Comparison of ENCODE assay signal across 18 cellular contexts in the genomic region with DNA sequence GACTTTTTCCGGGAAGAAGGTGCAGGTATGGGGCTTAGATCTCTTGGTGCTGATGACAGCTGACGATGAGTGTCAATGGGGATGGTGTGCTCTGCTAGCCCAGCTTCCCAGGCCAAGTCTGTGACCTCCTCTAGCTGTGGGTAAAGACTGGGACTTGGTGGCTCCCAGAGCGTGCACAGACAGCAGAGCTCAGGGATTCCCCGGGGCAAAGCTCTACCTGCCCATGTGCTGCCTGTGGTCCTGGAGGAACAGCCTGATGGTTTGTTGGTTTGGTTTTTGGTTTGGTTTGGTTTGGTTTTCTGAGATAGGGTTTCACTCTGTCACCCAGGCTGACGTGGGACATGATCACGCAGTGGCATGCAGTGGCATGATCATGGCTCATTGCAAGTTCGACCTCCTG. TPM values are rescaled to one million over a fixed set of nuclear protein-coding genes. Genes with fewer than 3 reads are reported as not detected.
DNase-seq lines count a peak whose midpoint lies in the region; ATAC-seq and TF ChIP-seq lines count a peak whose summit lies in the region.
"Had no signal": no experiment of that assay in that cellular context is flagged by ENCODE, and none has a peak within 500 bp of the region (broad histone marks: within the 10 kb centered on the region; RNA-seq: fewer than 3 reads in every experiment).

No MANE protein-coding gene starts in this region.

- CTCF ChIA-PET in activated CD8-positive, alpha-beta memory T cell treated with anti-CD3 and anti-CD28 coated beads, Interleukin-2, amount 10 ng/mL, durations not matched to agents 7 days and 5 days (lab: Charles Lee) = interaction anchor here (0.9 to 5.1 kb wide), 3 partner anchors 9 to 84 kb away, joined by 3 to 21 read pairs (median 7); no protein-coding TSS in a partner anchor

- no peak overlapping the region for H3K4me3 ChIP-seq in testis
- H3K4me3 ChIP-seq: A549, GM23248, MG63 had no signal

- H3K27me3 ChIP-seq in testis = no peaks in the 10 kb centered on the region

- no peak for ATAC-seq in left ventricle myocardium superior
- no peak for ATAC-seq in activated CD8-positive, alpha-beta memory T cell treated with anti-CD3 and anti-CD28 coated beads, Interleukin-2, amount 10 ng/mL, durations not matched to agents 7 days and 5 days
- no peak for ATAC-seq in GM18907 (IDR thresholded peaks at IDR 0.05; ENCODE audit: unreplicated experiment)
- ATAC-seq in HG03196 (IDR thresholded peaks at IDR 0.05; ENCODE audit: unreplicated experiment) = no peak
- ATAC-seq: A549, PC-3 had no signal

- TF ChIP-seq CTCF in testis (IDR thresholded peaks at IDR 0.05) = no peak

- peaks cover 31% of the 10 kb centered on the region for H3K27me3 Mint-ChIP-seq in activated CD8-positive, alpha-beta memory T cell treated with anti-CD3 and anti-CD28 coated beads, Interleukin-2, amount 10 ng/mL, durations not matched to agents 7 days and 5 days
- H3K27me3 Mint-ChIP-seq in immature natural killer cell (ENCODE audit: low read depth in 3 of 3) = peaks cover 6 to 15% (median 8%) of the 10 kb centered on the region in 3 donors

- no peak for TF ChIP-seq POLR2A in testis (IDR thresholded peaks at IDR 0.05)

- no peak overlapping the region for H3K27ac ChIP-seq in testis
- H3K27ac ChIP-seq: A549, GM23248 had no signal

- H3K36me3 Mint-ChIP-seq in activated CD8-positive, alpha-beta memory T cell treated with anti-CD3 and anti-CD28 coated beads, Interleukin-2, amount 10 ng/mL, durations not matched to agents 7 days and 5 days = no peaks in the 10 kb centered on the region
- no peaks in the 10 kb centered on the region for H3K36me3 Mint-ChIP-seq in immature natural killer cell
- H3K36me3 Mint-ChIP-seq: CD14-positive monocyte had no signal

- 85 to 92% methylated on average over 7 of the region's 7 CpGs for WGBS in testis, 2 donors

- no peaks in the 10 kb centered on the region for H3K36me3 ChIP-seq in testis (ENCODE audit: low read depth, missing control alignments)
- H3K36me3 ChIP-seq: MG63 had no signal

- no peaks in the 10 kb centered on the region for H3K9me3 Mint-ChIP-seq in activated CD8-positive, alpha-beta memory T cell treated with anti-CD3 and anti-CD28 coated beads, Interleukin-2, amount 10 ng/mL, durations not matched to agents 7 days and 5 days (ENCODE audit: low read depth)
- no peaks in the 10 kb centered on the region for H3K9me3 Mint-ChIP-seq in immature natural killer cell
- H3K9me3 Mint-ChIP-seq: CD14-positive monocyte, HFFc6 had no signal

- H3K4me1 ChIP-seq in testis = no peaks in the 10 kb centered on the region
- H3K4me1 ChIP-seq: A549 had no signal

- H3K27ac Mint-ChIP-seq in activated CD8-positive, alpha-beta memory T cell treated with anti-CD3 and anti-CD28 coated beads, Interleukin-2, amount 10 ng/mL, durations not matched to agents 7 days and 5 days = no peak overlapping the region
- no peak overlapping the region for H3K27ac Mint-ChIP-seq in immature natural killer cell
- H3K27ac Mint-ChIP-seq: CD14-positive monocyte, HFFc6 had no signal

- intact Hi-C loops in cardiac septum (cut with DNase I) (no loop called here), left ventricle myocardium superior (cut with micrococcal nuclease) (no loop called here), testis (cut with DNase I; ENCODE audit: low total_unique reads) (no loop called here)

- no peak overlapping the region for H3K4me3 Mint-ChIP-seq in activated CD8-positive, alpha-beta memory T cell treated with anti-CD3 and anti-CD28 coated beads, Interleukin-2, amount 10 ng/mL, durations not matched to agents 7 days and 5 days
- H3K4me3 Mint-ChIP-seq in immature natural killer cell = no peak overlapping the region
- H3K4me3 Mint-ChIP-seq: HFFc6 had no signal

- peaks cover 26% of the 10 kb centered on the region for H3K4me1 Mint-ChIP-seq in activated CD8-positive, alpha-beta memory T cell treated with anti-CD3 and anti-CD28 coated beads, Interleukin-2, amount 10 ng/mL, durations not matched to agents 7 days and 5 days
- H3K4me1 Mint-ChIP-seq in immature natural killer cell = peaks cover 11 to 13% of the 10 kb centered on the region in 2 donors

- peak; percentile 10 for DNase-seq in cardiac septum (ENCODE audit: low spot score)
- DNase-seq in left ventricle myocardium superior = no peak
- peak; percentile 35 for DNase-seq in activated CD8-positive, alpha-beta memory T cell treated with anti-CD3 and anti-CD28 coated beads, Interleukin-2, amount 10 ng/mL, durations not matched to agents 7 days and 5 days
- peak; percentile 4 for DNase-seq in iPS-NIHi7 (ENCODE audit: extremely low spot score)
- DNase-seq in testis = peak; percentile 3
- DNase-seq in immature natural killer cell = no peak
- DNase-seq: COR-L47, GM23248, HFFc6, MG63, NCI-H1092 treated with DMSO at 0.1 percent for 48 hours, NCI-H1694, NCI-H446, PC-3 had no signal

- H3K9me3 ChIP-seq in testis = no peaks in the 10 kb centered on the region
- H3K9me3 ChIP-seq: A549, MG63 had no signal

RNA-seq across cellular contexts. Expression of a gene that starts 19.2 kb away (rescaled TPM):
- total RNA-seq in cardiac septum = 0.43 TPM
- total RNA-seq in left ventricle myocardium superior = not detected
- total RNA-seq in activated CD8-positive, alpha-beta memory T cell treated with anti-CD3 and anti-CD28 coated beads, Interleukin-2, amount 10 ng/mL, durations not matched to agents 7 days and 5 days = not detected
- 1 to 10 TPM; 1.7 to 2.9 TPM for total RNA-seq in testis
- polyA plus RNA-seq in testis (ENCODE audit: insufficient read depth, low read depth, low replicate concordance) = not detected
- polyA plus RNA-seq in immature natural killer cell = not detected
- total RNA-seq: GM23248, PC-3 had no signal
- polyA plus RNA-seq: CD14-positive monocyte had no signal

RNA-seq across cellular contexts. Expression of a gene that starts 23.5 kb away (rescaled TPM):
- total RNA-seq in cardiac septum = 0.38 TPM
- total RNA-seq in left ventricle myocardium superior = 0.92 TPM
- total RNA-seq in activated CD8-positive, alpha-beta memory T cell treated with anti-CD3 and anti-CD28 coated beads, Interleukin-2, amount 10 ng/mL, durations not matched to agents 7 days and 5 days = not detected
- 10 to 100 TPM; 10.6 to 36.3 TPM for total RNA-seq in testis
- polyA plus RNA-seq in testis (ENCODE audit: insufficient read depth, low read depth, low replicate concordance) = 52.2 TPM
- polyA plus RNA-seq in immature natural killer cell = under 1 TPM; 0.18 to 0.51 (median 0.30) TPM
- total RNA-seq: GM23248, PC-3 had no signal
- polyA plus RNA-seq: A549, CD14-positive monocyte had no signal

RNA-seq across cellular contexts. Expression of a gene that starts 39.8 kb away (rescaled TPM):
- total RNA-seq in cardiac septum (46.1 TPM), left ventricle myocardium superior (50.4 TPM), testis (10 to 100 TPM; 39.0 to 40.7 TPM)
- 10 to 100 TPM; 39.2 to 58.1 TPM for total RNA-seq in activated CD8-positive, alpha-beta memory T cell treated with anti-CD3 and anti-CD28 coated beads, Interleukin-2, amount 10 ng/mL, durations not matched to agents 7 days and 5 days
- polyA plus RNA-seq in testis (ENCODE audit: insufficient read depth, low read depth, low replicate concordance) (133 TPM), immature natural killer cell (10 to 100 TPM; 25.8 to 44.7 (median 41.9) TPM)

RNA-seq across cellular contexts. Expression of a gene that starts 54.5 kb away (rescaled TPM):
- total RNA-seq in cardiac septum (0.27 TPM), left ventricle myocardium superior (not detected), testis (1 to 10 TPM in 1 of 2 donors, under 1 TPM in 1; 0.94 to 1.2 TPM)
- not detected for total RNA-seq in activated CD8-positive, alpha-beta memory T cell treated with anti-CD3 and anti-CD28 coated beads, Interleukin-2, amount 10 ng/mL, durations not matched to agents 7 days and 5 days
- polyA plus RNA-seq in testis (ENCODE audit: insufficient read depth, low read depth, low replicate concordance) (0.58 TPM), immature natural killer cell (not detected)
- total RNA-seq: PC-3 had no signal
- polyA plus RNA-seq: CD14-positive monocyte had no signal

Comparison
In these comparisons a context has a peak if more than half of its experiments do, and no peak if none do; other contexts are left out.
1. DNase-seq: peak in cardiac septum (single experiment), activated CD8-positive, alpha-beta memory T cell treated with anti-CD3 and anti-CD28 coated beads, Interleukin-2, amount 10 ng/mL, durations not matched to agents 7 days and 5 days (single experiment), iPS-NIHi7 (single experiment) and testis (single experiment); none in left ventricle myocardium superior (single experiment) and immature natural killer cell (0 of 3).